1 cellular context compared by ENCODE assay signal in genomic region chr12:27006797-27007467, GRCh38.
TF ChIP-seq lines count a peak whose summit lies in the region.

No MANE protein-coding gene starts in this region.

TF ChIP-seq in GM23338, 12 proteins besides CTCF, POLR2A, EP300 and RAD21 (continued from another document):
- no peak for TF ChIP-seq ETS1 (IDR thresholded peaks at IDR 0.05)
- TF ChIP-seq ZNF331 (CRISPR knock-in tag; IDR thresholded peaks at IDR 0.05; ENCODE audit: low read depth) = no peak
- TF ChIP-seq CREB1 (CRISPR knock-in tag; IDR thresholded peaks at IDR 0.05; ENCODE audit: low read depth) = no peak
- TF ChIP-seq EZH2phosphoT487 (IDR thresholded peaks at IDR 0.05; ENCODE audit: unreplicated experiment) = no peak
- TF ChIP-seq NANOG (IDR thresholded peaks at IDR 0.05; ENCODE audit: borderline replicate concordance) = no peak
- no peak for TF ChIP-seq ZNF462 (CRISPR knock-in tag; IDR thresholded peaks at IDR 0.05)
- no peak for TF ChIP-seq STAT1 (IDR thresholded peaks at IDR 0.05; ENCODE audit: unreplicated experiment)
- TF ChIP-seq EZH2 (IDR thresholded peaks at IDR 0.05; ENCODE audit: low read depth, unreplicated experiment) = no peak
